ENCODE assay signal across 11 cellular contexts in the genomic region with DNA sequence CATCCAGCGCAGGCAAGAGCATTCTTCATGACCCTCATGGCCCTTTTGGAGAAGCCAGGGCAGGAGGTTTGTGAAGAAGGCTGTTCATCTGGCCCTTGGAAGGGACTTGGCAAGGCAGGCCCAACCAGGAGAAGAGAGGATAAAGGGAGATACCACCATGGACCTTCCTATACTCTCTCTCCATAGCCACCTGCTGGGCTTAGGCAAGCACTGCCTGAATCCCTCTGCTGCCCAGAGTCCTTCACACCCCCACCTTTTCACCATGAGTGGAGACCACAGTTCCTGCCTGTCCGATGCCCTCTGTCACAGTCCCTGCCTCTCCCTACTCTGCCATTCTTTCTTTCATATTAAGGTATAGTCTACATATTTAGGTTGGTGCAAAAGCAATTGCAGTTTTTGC. TPM values are rescaled to one million over a fixed set of nuclear protein-coding genes. Genes with fewer than 3 reads are reported as not detected.
DNase-seq lines count a peak whose midpoint lies in the region; ATAC-seq and TF ChIP-seq lines count a peak whose summit lies in the region.
"Had no signal": no experiment of that assay in that cellular context is flagged by ENCODE, and none has a peak within 500 bp of the region (broad histone marks: within the 10 kb centered on the region; RNA-seq: fewer than 3 reads in every experiment).

No MANE protein-coding gene starts in this region.

- H3K4me2 ChIP-seq in mammary epithelial cell (ENCODE audit: insufficient read depth, low read depth, low read length) = no peak overlapping the region
- H3K4me2 ChIP-seq in osteoblast (ENCODE audit: insufficient read depth, low read length) = no peak overlapping the region

- ATAC-seq in HG03175 (IDR thresholded peaks at IDR 0.05; ENCODE audit: unreplicated experiment) (no peak), HG03571 (IDR thresholded peaks at IDR 0.05; ENCODE audit: unreplicated experiment) (no peak)

- no TSS peak for BruUV-seq in mammary epithelial cell (replicated peaks; lab: Mats Ljungman, UMichigan)

- TF ChIP-seq CTCF in mammary epithelial cell (conservative IDR thresholded peaks at IDR 0.05 in 1 of 2, IDR thresholded peaks at IDR 0.05 in 1 of 2; ENCODE audit: extremely low read depth in 1 of 2, insufficient read depth in 1 of 2, low read depth in 1 of 2, low read length in 2 of 2) = peak; percentile 33 to 43
- TF ChIP-seq CTCF in osteoblast (IDR thresholded peaks at IDR 0.05; ENCODE audit: extremely low read depth, low read depth, low read length) = peak; percentile 40

- H2AFZ ChIP-seq in mammary epithelial cell (ENCODE audit: low read depth, low read length) (no peak overlapping the region), osteoblast (ENCODE audit: low read length) (no peak overlapping the region)

- no peak overlapping the region for H3K9ac ChIP-seq in mammary epithelial cell (ENCODE audit: insufficient read depth, low read length)

- H3K9me3 ChIP-seq in mammary epithelial cell (replicated peaks; ENCODE audit: insufficient read depth, low read length) = no peaks in the 10 kb centered on the region
- no peaks in the 10 kb centered on the region for H3K9me3 ChIP-seq in osteoblast (ENCODE audit: low read depth, low read length)

- CTCF ChIA-PET in mammary epithelial cell (lab: Charles Lee; ENCODE audit: low non-redundant PET) = no interaction called here

- DNase-seq in NCI-H510A treated with DMSO at 0.1 percent for 48 hours (lab: John Stamatoyannopoulos, UW) = peak; percentile 21
- DNase-seq in NCI-H510A (lab: John Stamatoyannopoulos, UW) = no peak
- DNase-seq in Kasumi-1 (lab: John Stamatoyannopoulos, UW) = peak; percentile 37 to 39
- DNase-seq in mammary epithelial cell = no peak
- peak; percentile 62 for DNase-seq in osteoblast (ENCODE audit: insufficient read length, low spot score, missing footprints)
- DNase-seq in stimulated activated CD4-positive, alpha-beta T cell treated with anti-CD3 and anti-CD28 coated beads, Interleukin-1b, Interleukin-23, amount 100 ng/mL, for 48 hours = no peak
- DNase-seq: activated naive CD4-positive, alpha-beta T cell treated with anti-CD3 and anti-CD28 coated beads, Interleukin-2, amount 50 U/mL, for 16 hours; head of caudate nucleus; retina had no signal

- H3K4me1 ChIP-seq in mammary epithelial cell (ENCODE audit: insufficient read depth, low read length) (no peaks in the 10 kb centered on the region), osteoblast (ENCODE audit: insufficient read depth, low read length) (no peaks in the 10 kb centered on the region)

- H3K36me3 ChIP-seq in mammary epithelial cell (ENCODE audit: insufficient read depth, low read length) = no peaks in the 10 kb centered on the region
- H3K36me3 ChIP-seq in osteoblast (ENCODE audit: insufficient read depth, low read length) = no peaks in the 10 kb centered on the region

- H3K4me3 ChIP-seq in mammary epithelial cell (replicated peaks in 1 of 3; ENCODE audit: insufficient read depth in 1 of 3, low read depth in 2 of 3, low read length in 3 of 3) (no peak overlapping the region), osteoblast (ENCODE audit: insufficient read depth, low read length) (no peak overlapping the region)

- H3K27me3 ChIP-seq in mammary epithelial cell (ENCODE audit: insufficient read depth, low read length) (no peaks in the 10 kb centered on the region), osteoblast (ENCODE audit: insufficient read depth, low read length) (no peaks in the 10 kb centered on the region)

- H3K27ac ChIP-seq in mammary epithelial cell (ENCODE audit: insufficient read depth, low read depth, low read length) (no peak overlapping the region), osteoblast (ENCODE audit: low read depth, low read length) (no peak overlapping the region)

- H4K20me1 ChIP-seq in mammary epithelial cell (ENCODE audit: insufficient read depth, low read length) (no peaks in the 10 kb centered on the region), osteoblast (ENCODE audit: insufficient read depth, low read length) (no peaks in the 10 kb centered on the region)

- 97% methylated on average over 2 of the region's 2 CpGs for WGBS in mammary epithelial cell (ENCODE audit: low coverage, missing lambda C conversion rate)

- dilution Hi-C loops in mammary epithelial cell (cut with HindIII; ENCODE audit: low sequenced_read_pairs) = no loop called here

- in situ Hi-C loops in mammary epithelial cell (cut with MboI; ENCODE audit: low sequenced_read_pairs in 2 of 2) = loop anchor here in 1 of 2 donors (25.0 kb wide), 1 partner anchor 319 kb away; no protein-coding TSS in a partner anchor

- H3K79me2 ChIP-seq in mammary epithelial cell (ENCODE audit: insufficient read depth, low read length) = no peaks in the 10 kb centered on the region
- H3K79me2 ChIP-seq in osteoblast (ENCODE audit: insufficient read depth, low read length) = no peaks in the 10 kb centered on the region

- intact Hi-C loops in mammary epithelial cell (cut with micrococcal nuclease) = no loop called here

RNA-seq across cellular contexts. Expression of gene SFMBT1, which starts 10.6 kb away (rescaled TPM):
- total RNA-seq in mammary epithelial cell = 10 to 100 TPM in 1 of 2 donors, 1 to 10 TPM in 1; 8.7 to 21.5 TPM
- 5.7 TPM for polyA plus RNA-seq in mammary epithelial cell
- 40.5 TPM for polyA minus RNA-seq in mammary epithelial cell
- 11.6 and 12.4 TPM in 2 replicates for total RNA-seq in osteoblast

Comparison
In these comparisons a context has a peak if more than half of its experiments do, and no peak if none do; other contexts are left out.
1. DNase-seq: peak in NCI-H510A treated with DMSO at 0.1 percent for 48 hours (single experiment), Kasumi-1 (2 of 2) and osteoblast (single experiment); none in NCI-H510A (single experiment), mammary epithelial cell (single experiment) and stimulated activated CD4-positive, alpha-beta T cell treated with anti-CD3 and anti-CD28 coated beads, Interleukin-1b, Interleukin-23, amount 100 ng/mL, for 48 hours (single experiment).